In genomic region chr4:87973283-87974169, GRCh38 we compare ENCODE assay signal across 8 cellular contexts. TPM values are rescaled to one million over a fixed set of nuclear protein-coding genes. Genes with fewer than 3 reads are reported as not detected.
DNase-seq lines count a peak whose midpoint lies in the region; ATAC-seq and TF ChIP-seq lines count a peak whose summit lies in the region.

No MANE protein-coding gene starts in this region.

- H3K27ac ChIP-seq in HCT116 (ENCODE audit: low read depth, low read length) (no peak overlapping the region), MM.1S (ENCODE audit: low read length) (no peak overlapping the region), SK-N-SH (ENCODE audit: low read depth in 2 of 2, low read length in 1 of 2) (peak overlapping the region in 1 of 2 experiments; percentile 69; a peak in 2 of 4 replicates)

- peaks cover 2 to 24% of the 10 kb centered on the region in 2 experiments; a peak in 3 of 4 replicates for H3K4me1 ChIP-seq in HCT116 (ENCODE audit: control insufficient read depth in 1 of 2, insufficient read depth in 2 of 2, low read length in 2 of 2)
- H3K4me1 ChIP-seq in MM.1S (ENCODE audit: low read length) = peaks cover 7% of the 10 kb centered on the region; the same call in 1 of the 2 replicates
- no peaks in the 10 kb centered on the region; a peak in 1 of 4 replicates for H3K4me1 ChIP-seq in SK-N-SH (ENCODE audit: control insufficient read depth in 1 of 2, insufficient read depth in 2 of 2, low read depth in 1 of 2, low read length in 1 of 2)

- peak; percentile 51 for DNase-seq in activated CD8-positive, alpha-beta memory T cell treated with anti-CD3 and anti-CD28 coated beads, Interleukin-2, amount 10 ng/mL, durations not matched to agents 7 days and 5 days
- no peak for DNase-seq in activated CD8-positive, alpha-beta memory T cell treated with anti-CD3 and anti-CD28 coated beads, Interleukin-2, amount 50 U/mL, for 48 hours
- peak; percentile 59 for DNase-seq in HCT116 (ENCODE audit: low read depth, low spot score)
- peak; percentile 50 for DNase-seq in MM.1S
- peak; percentile 66 for DNase-seq in SK-N-SH
- no peak for DNase-seq in central memory CD8-positive, alpha-beta T cell (ENCODE audit: low spot score in 2 of 2)
- peak; percentile 88 for DNase-seq in kidney glomerular epithelial cell (lab: John Stamatoyannopoulos, UW)
- peak; percentile 12 to 14 for DNase-seq in stimulated activated CD4-positive, alpha-beta T cell treated with anti-CD3 and anti-CD28 coated beads, Interleukin-2, amount 100 ng/mL, for 48 hours

- H3K4me2 ChIP-seq in HCT116 (ENCODE audit: low read length) (peak overlapping the region; percentile 27), MM.1S (ENCODE audit: low read depth, low read length) (no peak overlapping the region), SK-N-SH (peak overlapping the region; percentile 64; the same call in 1 of the 2 replicates)

- H3K4me3 ChIP-seq in HCT116 (replicated peaks in 1 of 2; ENCODE audit: low read depth in 1 of 2, low read length in 2 of 2) (no peak overlapping the region), MM.1S (ENCODE audit: low read length) (no peak overlapping the region), SK-N-SH (ENCODE audit: low read depth in 2 of 2, low read length in 1 of 2) (peak overlapping the region; percentile 29 to 36; a peak in 3 of 4 replicates)

- H3K9me3 ChIP-seq in HCT116 (ENCODE audit: control insufficient read depth in 1 of 2, insufficient read depth in 1 of 2, low read depth in 1 of 2, low read length in 2 of 2) = no peaks in the 10 kb centered on the region
- H3K9me3 ChIP-seq in MM.1S (replicated peaks; ENCODE audit: insufficient read depth, low read length) = no peaks in the 10 kb centered on the region
- H3K9me3 ChIP-seq in SK-N-SH = no peaks in the 10 kb centered on the region

- H3K27me3 Mint-ChIP-seq in activated CD8-positive, alpha-beta memory T cell treated with anti-CD3 and anti-CD28 coated beads, Interleukin-2, amount 10 ng/mL, durations not matched to agents 7 days and 5 days = peaks cover 61% of the 10 kb centered on the region
- H3K27me3 Mint-ChIP-seq in central memory CD8-positive, alpha-beta T cell = peaks cover 44% of the 10 kb centered on the region

- CTCF ChIA-PET in activated CD8-positive, alpha-beta memory T cell treated with anti-CD3 and anti-CD28 coated beads, Interleukin-2, amount 10 ng/mL, durations not matched to agents 7 days and 5 days (lab: Charles Lee) = interaction anchor here (0.7 to 3.3 kb wide), 21 partner anchors 9 to 1074 kb away, joined by 3 to 22 read pairs (median 4); no protein-coding TSS in a partner anchor
- CTCF ChIA-PET in HCT116 (lab: Charles Lee) = interaction anchor here (0.6 to 5.4 kb wide), 21 partner anchors 9 to 293 kb away, joined by 3 to 49 read pairs (median 5); no protein-coding TSS in a partner anchor
- CTCF ChIA-PET in SK-N-SH (lab: Yijun Ruan, JAX) = interaction anchor here (0.6 to 12.0 kb wide), 32 partner anchors 9 to 554 kb away, joined by 3 to 182 read pairs (median 4); no protein-coding TSS in a partner anchor

- peaks cover 9% of the 10 kb centered on the region for H3K4me1 Mint-ChIP-seq in activated CD8-positive, alpha-beta memory T cell treated with anti-CD3 and anti-CD28 coated beads, Interleukin-2, amount 10 ng/mL, durations not matched to agents 7 days and 5 days
- H3K4me1 Mint-ChIP-seq in central memory CD8-positive, alpha-beta T cell = peaks cover 6% of the 10 kb centered on the region

- H3K79me2 ChIP-seq in HCT116 (ENCODE audit: insufficient read depth, low read length) = no peaks in the 10 kb centered on the region
- no peaks in the 10 kb centered on the region for H3K79me2 ChIP-seq in MM.1S (ENCODE audit: low read length)
- H3K79me2 ChIP-seq in SK-N-SH (ENCODE audit: insufficient read depth) = no peaks in the 10 kb centered on the region

- H3F3A ChIP-seq in MM.1S (ENCODE audit: insufficient read depth, low read length) (peaks cover 4% of the 10 kb centered on the region; the same call in 1 of the 2 replicates), SK-N-SH (replicated peaks; ENCODE audit: insufficient read depth) (no peaks in the 10 kb centered on the region)

- TF ChIP-seq CTCF in HCT116 (IDR thresholded peaks at IDR 0.05 in 2 of 3, conservative IDR thresholded peaks at IDR 0.05 in 1 of 3; ENCODE audit: borderline replicate concordance in 1 of 3, insufficient read depth in 1 of 3, low read depth in 2 of 3, low read length in 2 of 3) (peak; percentile 63 to 83 (median 74); a peak in 5 of 6 replicates), MM.1S (IDR thresholded peaks at IDR 0.05; ENCODE audit: low read length) (peak; percentile 84), SK-N-SH (IDR thresholded peaks at IDR 0.05) (peak; percentile 88)

- peak; percentile 79 for TF ChIP-seq RAD21 in HCT116 (IDR thresholded peaks at IDR 0.05; ENCODE audit: low read depth)
- peak; percentile 77 for TF ChIP-seq RAD21 in SK-N-SH (IDR thresholded peaks at IDR 0.05; ENCODE audit: low read length)

- H3K36me3 ChIP-seq in HCT116 (ENCODE audit: control insufficient read depth in 1 of 2, insufficient read depth in 2 of 2, low read length in 2 of 2) = no peaks in the 10 kb centered on the region
- H3K36me3 ChIP-seq in MM.1S (replicated peaks; ENCODE audit: insufficient read depth, low read length) = no peaks in the 10 kb centered on the region
- no peaks in the 10 kb centered on the region for H3K36me3 ChIP-seq in SK-N-SH (replicated peaks in 1 of 2; ENCODE audit: control insufficient read depth in 1 of 2, insufficient read depth in 2 of 2, low read length in 1 of 2)

- no peak for TF ChIP-seq EP300 in SK-N-SH (IDR thresholded peaks at IDR 0.05; ENCODE audit: borderline replicate concordance in 1 of 2, low read depth in 1 of 2, low read length in 1 of 2)

- RAD21 ChIA-PET in HCT116 (lab: Charles Lee; ENCODE audit: low non-redundant PET in 1 of 2, low total read pairs in 2 of 2, uncharacterized antibody in 2 of 2, unreplicated experiment in 2 of 2) = interaction anchor here (0.5 to 1.4 kb wide), 7 partner anchors 12 to 238 kb away, joined by 3 to 4 read pairs (median 3); no protein-coding TSS in a partner anchor

- H3K9me2 ChIP-seq in HCT116 (ENCODE audit: insufficient read depth) (no peaks in the 10 kb centered on the region), MM.1S (replicated peaks; ENCODE audit: insufficient read depth, low read length) (no peaks in the 10 kb centered on the region), SK-N-SH (peaks cover 3% of the 10 kb centered on the region; the same call in 1 of the 2 replicates)

- ATAC-seq in activated CD8-positive, alpha-beta memory T cell treated with anti-CD3 and anti-CD28 coated beads, Interleukin-2, amount 10 ng/mL, durations not matched to agents 7 days and 5 days = peak; percentile 71
- ATAC-seq in HCT116 = peak; percentile 79
- ATAC-seq in central memory CD8-positive, alpha-beta T cell (replicated peaks; ENCODE audit: extremely low read depth, poor library complexity, severe bottlenecking) = peak; percentile 62

- H3K27me3 ChIP-seq in HCT116 (ENCODE audit: insufficient read depth, low read length) (no peaks in the 10 kb centered on the region), MM.1S (replicated peaks; ENCODE audit: insufficient read depth, low read length) (no peaks in the 10 kb centered on the region), SK-N-SH (ENCODE audit: insufficient read depth) (peaks cover 10% of the 10 kb centered on the region; the same call in 1 of the 2 replicates)

- H3K36me3 Mint-ChIP-seq in activated CD8-positive, alpha-beta memory T cell treated with anti-CD3 and anti-CD28 coated beads, Interleukin-2, amount 10 ng/mL, durations not matched to agents 7 days and 5 days = no peaks in the 10 kb centered on the region
- H3K36me3 Mint-ChIP-seq in central memory CD8-positive, alpha-beta T cell (ENCODE audit: insufficient read depth) = no peaks in the 10 kb centered on the region

- no peak overlapping the region for H3K27ac Mint-ChIP-seq in activated CD8-positive, alpha-beta memory T cell treated with anti-CD3 and anti-CD28 coated beads, Interleukin-2, amount 10 ng/mL, durations not matched to agents 7 days and 5 days
- no peak overlapping the region for H3K27ac Mint-ChIP-seq in central memory CD8-positive, alpha-beta T cell (ENCODE audit: low read depth)

- no peak overlapping the region for H3K4me3 Mint-ChIP-seq in activated CD8-positive, alpha-beta memory T cell treated with anti-CD3 and anti-CD28 coated beads, Interleukin-2, amount 10 ng/mL, durations not matched to agents 7 days and 5 days
- no peak overlapping the region for H3K4me3 Mint-ChIP-seq in central memory CD8-positive, alpha-beta T cell

- POLR2A ChIA-PET in HCT116 (lab: Charles Lee) = interaction anchor here (1.6 kb wide), 1 partner anchor 12 kb away, joined by 4 read pairs; no protein-coding TSS in a partner anchor
- POLR2A ChIA-PET in SK-N-SH (lab: Yijun Ruan, JAX) = no interaction called here

- H4K20me1 ChIP-seq in HCT116 (ENCODE audit: insufficient read depth) (no peaks in the 10 kb centered on the region), MM.1S (ENCODE audit: insufficient read depth, low read length) (no peaks in the 10 kb centered on the region), SK-N-SH (ENCODE audit: insufficient read depth) (no peaks in the 10 kb centered on the region)

- intact Hi-C loops in HCT116 (cut with micrococcal nuclease) = loop anchor here (1.0 to 10.0 kb wide), 2 partner anchors 120 to 429 kb away; no protein-coding TSS in a partner anchor

- H2AFZ ChIP-seq in HCT116 (ENCODE audit: low read depth, low read length, poor library complexity, severe bottlenecking) (peak overlapping the region; percentile 92), MM.1S (ENCODE audit: low read length) (no peak overlapping the region), SK-N-SH (ENCODE audit: low read depth) (peak overlapping the region; percentile 56)

- no peak for TF ChIP-seq POLR2A in HCT116 (IDR thresholded peaks at IDR 0.05; ENCODE audit: borderline replicate concordance, extremely low read depth, insufficient read depth, insufficient read length)

- no TSS peak for BruUV-seq in HCT116 (replicated peaks; lab: Mats Ljungman, UMichigan)

- H3K9ac ChIP-seq in HCT116 (ENCODE audit: low read length) (no peak overlapping the region), MM.1S (ENCODE audit: low read length) (no peak overlapping the region), SK-N-SH (peak overlapping the region; percentile 36; the same call in 1 of the 2 replicates)

- 30% methylated on average over 14 of the region's 14 CpGs for WGBS in SK-N-SH (ENCODE audit: low lambda C conversion rate)

- H3K9me3 Mint-ChIP-seq in activated CD8-positive, alpha-beta memory T cell treated with anti-CD3 and anti-CD28 coated beads, Interleukin-2, amount 10 ng/mL, durations not matched to agents 7 days and 5 days (ENCODE audit: low read depth) = no peaks in the 10 kb centered on the region
- H3K9me3 Mint-ChIP-seq in central memory CD8-positive, alpha-beta T cell = no peaks in the 10 kb centered on the region

RNA-seq across cellular contexts. Expression of gene SPP1, which starts 2.0 kb away (rescaled TPM):
- total RNA-seq in activated CD8-positive, alpha-beta memory T cell treated with anti-CD3 and anti-CD28 coated beads, Interleukin-2, amount 10 ng/mL, durations not matched to agents 7 days and 5 days = under 1 TPM in 1 of 2 experiments, not detected in 1; 0.54 TPM
- 4.1 TPM for total RNA-seq in HCT116 (2021; ENCODE audit: unreplicated experiment)
- 0.35 and 0.40 TPM in 2 replicates for polyA plus RNA-seq in HCT116 (2012)
- 0.82 and 1.3 TPM in 2 replicates for polyA plus RNA-seq in SK-N-SH (2012; rRNA removed)
- polyA plus RNA-seq in SK-N-SH (2012; cell fraction: cytosol; rRNA removed) = 0.81 and 1.1 TPM in 2 replicates
- 2.5 and 3.9 TPM in 2 replicates for polyA plus RNA-seq in SK-N-SH (2012; cell fraction: nucleus; rRNA removed)

RNA-seq across cellular contexts. Expression of gene PKD2, which starts 33.9 kb away (rescaled TPM):
- 10 to 100 TPM; 11.8 to 12.5 TPM for total RNA-seq in activated CD8-positive, alpha-beta memory T cell treated with anti-CD3 and anti-CD28 coated beads, Interleukin-2, amount 10 ng/mL, durations not matched to agents 7 days and 5 days
- total RNA-seq in HCT116 (2021; ENCODE audit: unreplicated experiment) = 10.1 TPM
- polyA plus RNA-seq in HCT116 (2012) = 6.1 and 6.3 TPM in 2 replicates
- polyA plus RNA-seq in SK-N-SH (2012; rRNA removed) = 44.6 and 52.0 TPM in 2 replicates
- polyA plus RNA-seq in SK-N-SH (2012; cell fraction: cytosol; rRNA removed) = 62.8 and 76.7 TPM in 2 replicates
- polyA plus RNA-seq in SK-N-SH (2012; cell fraction: nucleus; rRNA removed) = 39.4 and 67.2 TPM in 2 replicates

Comparison
In these comparisons a context has a peak if more than half of its experiments do, and no peak if none do; other contexts are left out.
1. DNase-seq: peak in activated CD8-positive, alpha-beta memory T cell treated with anti-CD3 and anti-CD28 coated beads, Interleukin-2, amount 10 ng/mL, durations not matched to agents 7 days and 5 days (single experiment), HCT116 (single experiment), MM.1S (single experiment), SK-N-SH (single experiment), kidney glomerular epithelial cell (single experiment) and stimulated activated CD4-positive, alpha-beta T cell treated with anti-CD3 and anti-CD28 coated beads, Interleukin-2, amount 100 ng/mL, for 48 hours (2 of 2); none in activated CD8-positive, alpha-beta memory T cell treated with anti-CD3 and anti-CD28 coated beads, Interleukin-2, amount 50 U/mL, for 48 hours (single experiment) and central memory CD8-positive, alpha-beta T cell (0 of 2).
2. H3K4me3 ChIP-seq: peak in SK-N-SH (2 of 2); none in HCT116 (0 of 2) and MM.1S (single experiment).
3. Peak in every context shown above with its lines, with median percentiles within 50 percentile points of each other: ATAC-seq and CTCF ChIP-seq.